2 cellular contexts compared by ENCODE assay signal in genomic region chr22:38081636-38081940, GRCh38.
TF ChIP-seq lines count a peak whose summit lies in the region.

No MANE protein-coding gene starts in this region.

TF ChIP-seq in GM12878, 131 proteins besides CTCF, POLR2A, EP300 and RAD21:
- no peak for TF ChIP-seq NBN (IDR thresholded peaks at IDR 0.05)
- no peak for TF ChIP-seq SMC3 (IDR thresholded peaks at IDR 0.05; ENCODE audit: borderline replicate concordance, low read length)
- TF ChIP-seq CBFB (IDR thresholded peaks at IDR 0.05; ENCODE audit: low read depth), result no peak
- no peak for TF ChIP-seq BRCA1 (IDR thresholded peaks at IDR 0.05; ENCODE audit: low read depth, low read length)
- TF ChIP-seq IRF3 (IDR thresholded peaks at IDR 0.05), result no peak
- no peak for TF ChIP-seq RFX5 (IDR thresholded peaks at IDR 0.05; ENCODE audit: low read depth, low read length)
- TF ChIP-seq ZBED1 (IDR thresholded peaks at IDR 0.05; ENCODE audit: borderline replicate concordance), result no peak
- TF ChIP-seq USF1 (IDR thresholded peaks at IDR 0.05; ENCODE audit: borderline replicate concordance, extremely low read length, insufficient read depth, low read depth, low read length), result no peak
- TF ChIP-seq PBX3 (IDR thresholded peaks at IDR 0.05; ENCODE audit: insufficient replicate concordance, low read depth, low read length), result no peak
- TF ChIP-seq RB1 (IDR thresholded peaks at IDR 0.05; ENCODE audit: borderline replicate concordance), result no peak
- no peak for TF ChIP-seq LARP7 (IDR thresholded peaks at IDR 0.05)
- no peak for TF ChIP-seq SREBF1 (IDR thresholded peaks at IDR 0.05; ENCODE audit: low read length)
- TF ChIP-seq SMAD1 (IDR thresholded peaks at IDR 0.05; ENCODE audit: low read depth, partially characterized antibody), result no peak
- no peak for TF ChIP-seq NFXL1 (IDR thresholded peaks at IDR 0.05; ENCODE audit: borderline replicate concordance)

TF ChIP-seq in SK-N-SH treated with all-trans-retinoic acid at 6 μM for 48 hours, 23 proteins besides CTCF, POLR2A, EP300 and RAD21:
- TF ChIP-seq GLIS3 (CRISPR knock-in tag; IDR thresholded peaks at IDR 0.05), result no peak
- no peak for TF ChIP-seq CSDC2 (CRISPR knock-in tag; IDR thresholded peaks at IDR 0.05)
- no peak for TF ChIP-seq POU6F1 (CRISPR knock-in tag; IDR thresholded peaks at IDR 0.05; ENCODE audit: borderline replicate concordance, low read depth)
- TF ChIP-seq PPARA (CRISPR knock-in tag; IDR thresholded peaks at IDR 0.05; ENCODE audit: borderline replicate concordance), result no peak
- no peak for TF ChIP-seq ZFP30 (CRISPR knock-in tag; IDR thresholded peaks at IDR 0.05)
- no peak for TF ChIP-seq RARB (CRISPR knock-in tag; IDR thresholded peaks at IDR 0.05)
- no peak for TF ChIP-seq PATZ1 (CRISPR knock-in tag; IDR thresholded peaks at IDR 0.05; ENCODE audit: borderline replicate concordance)
- no peak for TF ChIP-seq SNAI2 (CRISPR knock-in tag; IDR thresholded peaks at IDR 0.05)
- TF ChIP-seq CREB5 (CRISPR knock-in tag; IDR thresholded peaks at IDR 0.05; ENCODE audit: low read depth), result no peak
- no peak for TF ChIP-seq ZFP3 (CRISPR knock-in tag; IDR thresholded peaks at IDR 0.05)
- TF ChIP-seq ZNF565 (CRISPR knock-in tag; conservative IDR thresholded peaks at IDR 0.05; ENCODE audit: low read depth), result no peak
- TF ChIP-seq ZNF8 (CRISPR knock-in tag; IDR thresholded peaks at IDR 0.05), result no peak
